Comparison of ENCODE assay signal across 16 cellular contexts in genomic region chr11:14335712-14336111, GRCh38. TPM values are rescaled to one million over a fixed set of nuclear protein-coding genes. Genes with fewer than 3 reads are reported as not detected.
DNase-seq lines count a peak whose midpoint lies in the region; FAIRE-seq and TF ChIP-seq lines count a peak whose summit lies in the region.
"Had no signal": no experiment of that assay in that cellular context is flagged by ENCODE, and none has a peak within 500 bp of the region (broad histone marks: within the 10 kb centered on the region; RNA-seq: fewer than 3 reads in every experiment).

No MANE protein-coding gene starts in this region.

- H3K36me3 Mint-ChIP-seq in T-helper 1 cell treated with Interleukin-12 subunit alpha and Interleukin-12 subunit beta and Interleukin-4 antibody, amounts not matched to agents 30 μg/mL and 1 μg/mL, for 36 hours (ENCODE audit: low read depth), result peaks cover 39% of the 10 kb centered on the region
- H3K36me3 Mint-ChIP-seq in osteocyte (ENCODE audit: unreplicated experiment), result peaks cover 14% of the 10 kb centered on the region

- H3K4me1 Mint-ChIP-seq in T-helper 1 cell treated with Interleukin-12 subunit alpha and Interleukin-12 subunit beta and Interleukin-4 antibody, amounts not matched to agents 30 μg/mL and 1 μg/mL, for 36 hours (ENCODE audit: low read depth), result peaks cover 36% of the 10 kb centered on the region
- peaks cover 56% of the 10 kb centered on the region for H3K4me1 Mint-ChIP-seq in osteocyte (ENCODE audit: unreplicated experiment)

- H3K9me3 ChIP-seq in spleen, result peaks cover 0 to 17% (median 14%) of the 10 kb centered on the region in 8 donors

- no peaks in the 10 kb centered on the region for H3K27me3 Mint-ChIP-seq in T-helper 1 cell treated with Interleukin-12 subunit alpha and Interleukin-12 subunit beta and Interleukin-4 antibody, amounts not matched to agents 30 μg/mL and 1 μg/mL, for 36 hours (ENCODE audit: low read depth)
- no peaks in the 10 kb centered on the region for H3K27me3 Mint-ChIP-seq in osteocyte (ENCODE audit: unreplicated experiment)
- H3K27me3 Mint-ChIP-seq: naive thymus-derived CD8-positive, alpha-beta T cell had no signal

- intact Hi-C loops in spleen (cut with DNase I; ENCODE audit: low total_unique reads), result no loop called here

- DNase-seq in T-helper 1 cell, result no peak
- DNase-seq in LHCN-M2 (ENCODE audit: low read depth), result peak; percentile 55
- DNase-seq in bronchial epithelial cell (ENCODE audit: low read depth), result no peak
- DNase-seq in osteocyte (ENCODE audit: extremely low spot score, unreplicated experiment), result no peak
- no peak for DNase-seq in spleen
- no peak for DNase-seq in SK-N-DZ (ENCODE audit: low spot score)
- DNase-seq in NCI-H1694 (lab: John Stamatoyannopoulos, UW), result no peak
- DNase-seq: CD8-positive, alpha-beta T cell; MG63; naive thymus-derived CD8-positive, alpha-beta T cell; NCI-H2081 treated with DMSO at 0.1 percent for 48 hours; SHP77 treated with DMSO at 0.1 percent for 48 hours had no signal

- no peak overlapping the region for H3K27ac Mint-ChIP-seq in T-helper 1 cell treated with Interleukin-12 subunit alpha and Interleukin-12 subunit beta and Interleukin-4 antibody, amounts not matched to agents 30 μg/mL and 1 μg/mL, for 36 hours
- H3K27ac Mint-ChIP-seq in osteocyte (ENCODE audit: unreplicated experiment), result peak overlapping the region; percentile 89
- H3K27ac Mint-ChIP-seq: brain; CD8-positive, alpha-beta T cell had no signal

- H3K36me3 ChIP-seq in bronchial epithelial cell (ENCODE audit: control insufficient read depth, insufficient read depth, low read length) (no peaks in the 10 kb centered on the region), spleen (no peaks in the 10 kb centered on the region)
- H3K36me3 ChIP-seq: gastroesophageal sphincter had no signal

- H3K9me3 Mint-ChIP-seq in T-helper 1 cell treated with Interleukin-12 subunit alpha and Interleukin-12 subunit beta and Interleukin-4 antibody, amounts not matched to agents 30 μg/mL and 1 μg/mL, for 36 hours, result peaks cover 19% of the 10 kb centered on the region
- peaks cover 11% of the 10 kb centered on the region for H3K9me3 Mint-ChIP-seq in osteocyte (ENCODE audit: unreplicated experiment)

- no peaks in the 10 kb centered on the region for H3K27me3 ChIP-seq in bronchial epithelial cell (ENCODE audit: control insufficient read depth, insufficient read depth, low read length)
- no peaks in the 10 kb centered on the region for H3K27me3 ChIP-seq in spleen (replicated peaks in 1 of 7)
- H3K27me3 ChIP-seq: gastroesophageal sphincter, MG63 had no signal

- H3K4me1 ChIP-seq in spleen, result peaks cover 6 to 85% (median 35%) of the 10 kb centered on the region in 6 donors

- FAIRE-seq in bronchial epithelial cell (lab: Jason Lieb, UNC), result no peak

- no peak for TF ChIP-seq POLR2A in spleen (IDR thresholded peaks at IDR 0.05)

- H3K27ac ChIP-seq in spleen, result peak overlapping the region in 1 of 8 donors; percentile 48
- H3K27ac ChIP-seq: 22Rv1, gastroesophageal sphincter had no signal

- peak overlapping the region; percentile 23 for H3K4me3 Mint-ChIP-seq in T-helper 1 cell treated with Interleukin-12 subunit alpha and Interleukin-12 subunit beta and Interleukin-4 antibody, amounts not matched to agents 30 μg/mL and 1 μg/mL, for 36 hours
- H3K4me3 Mint-ChIP-seq in osteocyte (ENCODE audit: unreplicated experiment), result peak overlapping the region; percentile 11
- H3K4me3 Mint-ChIP-seq: brain; CD8-positive, alpha-beta T cell; naive thymus-derived CD8-positive, alpha-beta T cell had no signal

- H3K4me3 ChIP-seq in bronchial epithelial cell (ENCODE audit: low read depth, low read length) (peak overlapping the region; percentile 27), spleen (no peak overlapping the region)
- H3K4me3 ChIP-seq: gastroesophageal sphincter, MG63 had no signal

- TF ChIP-seq CTCF in bronchial epithelial cell (IDR thresholded peaks at IDR 0.05; ENCODE audit: insufficient read depth, low read length, severe bottlenecking) (no peak), osteocyte (IDR thresholded peaks at IDR 0.05) (no peak), spleen (IDR thresholded peaks at IDR 0.05 in 8 of 11, conservative IDR thresholded peaks at IDR 0.05 in 3 of 11) (no peak)

- WGBS in spleen, 5 donors, result 56 to 77% (median 67%) methylated on average over 1 of the region's 1 CpG

RNA-seq across cellular contexts. Expression of gene RRAS2, which starts 23.3 kb away (rescaled TPM):
- total RNA-seq in LHCN-M2 (2014; rRNA removed) (159 and 182 TPM in 2 replicates), bronchial epithelial cell (169 and 235 TPM in 2 replicates), osteocyte (91.8 and 95.7 TPM in 2 replicates), spleen (10 to 100 TPM; 28.8 to 45.8 (median 42.0) TPM)
- polyA plus RNA-seq in LHCN-M2 (2012), result 88.8 TPM
- polyA plus RNA-seq in spleen, result 10 to 100 TPM; 23.7 to 31.2 (median 27.9) TPM
- polyA plus RNA-seq in SK-N-DZ (2014; cell fraction: cytosol; rRNA removed), result 36.1 and 39.2 TPM in 2 replicates
- 23.9 and 24.6 TPM in 2 replicates for polyA plus RNA-seq in SK-N-DZ (2014; cell fraction: nucleus; rRNA removed)
